In genomic region chr5:125190232-125191051, GRCh38 we compare ENCODE assay signal across 1 cellular context.
TF ChIP-seq lines count a peak whose summit lies in the region.

No MANE protein-coding gene starts in this region.

TF ChIP-seq in HEK293, 187 proteins besides CTCF, POLR2A, EP300 and RAD21 (continued from another document and continues in another):
- TF ChIP-seq IKZF3 (tag by site-specific recombination; IDR thresholded peaks at IDR 0.05): peak; percentile 47; the same call in 1 of the 2 replicates
- TF ChIP-seq ZBTB11 (tag by site-specific recombination; conservative IDR thresholded peaks at IDR 0.05; ENCODE audit: low read depth): no peak
- no peak for TF ChIP-seq ZSCAN18 (tag by site-specific recombination; IDR thresholded peaks at IDR 0.05)
- TF ChIP-seq YY2 (tag by site-specific recombination; IDR thresholded peaks at IDR 0.05): no peak
- no peak for TF ChIP-seq ZNF580 (tag by site-specific recombination; IDR thresholded peaks at IDR 0.05)
- TF ChIP-seq ZNF26 (tag by site-specific recombination; IDR thresholded peaks at IDR 0.05): no peak
- TF ChIP-seq KLF10 (tag by site-specific recombination; IDR thresholded peaks at IDR 0.05): no peak
- TF ChIP-seq ZNF433 (tag by site-specific recombination; IDR thresholded peaks at IDR 0.05; ENCODE audit: low read depth): no peak
- no peak for TF ChIP-seq GFI1B (tag by site-specific recombination; IDR thresholded peaks at IDR 0.05)
- TF ChIP-seq ZNF837 (tag by site-specific recombination; IDR thresholded peaks at IDR 0.05): no peak
- TF ChIP-seq ZNF645 (tag by site-specific recombination; IDR thresholded peaks at IDR 0.05): no peak
- no peak for TF ChIP-seq ZNF132 (tag by site-specific recombination; IDR thresholded peaks at IDR 0.05; ENCODE audit: borderline replicate concordance)
- no peak for TF ChIP-seq GLI4 (tag by site-specific recombination; IDR thresholded peaks at IDR 0.05)
- no peak for TF ChIP-seq PBX3 (CRISPR knock-in tag; IDR thresholded peaks at IDR 0.05)
- peak; percentile 76 for TF ChIP-seq SP7 (tag by site-specific recombination; IDR thresholded peaks at IDR 0.05)
- peak; percentile 57 for TF ChIP-seq ZXDB (tag by site-specific recombination; IDR thresholded peaks at IDR 0.05)
- no peak for TF ChIP-seq ZNF707 (tag by site-specific recombination; IDR thresholded peaks at IDR 0.05)
- TF ChIP-seq ZNF391 (tag by site-specific recombination; IDR thresholded peaks at IDR 0.05; ENCODE audit: borderline replicate concordance, low read depth): peak; percentile 33; the same call in 1 of the 2 replicates
- peak; percentile 99 for TF ChIP-seq FEZF1 (tag by site-specific recombination; IDR thresholded peaks at IDR 0.05)
- TF ChIP-seq ELK4 (IDR thresholded peaks at IDR 0.05; ENCODE audit: borderline replicate concordance, low read depth, low read length): no peak
- no peak for TF ChIP-seq ZNF37A (tag by site-specific recombination; IDR thresholded peaks at IDR 0.05)
- TF ChIP-seq SALL2 (tag by site-specific recombination; IDR thresholded peaks at IDR 0.05; ENCODE audit: borderline replicate concordance): no peak
- peak; percentile 39; the same call in 1 of the 2 replicates for TF ChIP-seq ZNF335 (tag by site-specific recombination; conservative IDR thresholded peaks at IDR 0.05)
- no peak for TF ChIP-seq ZNF23 (tag by site-specific recombination; IDR thresholded peaks at IDR 0.05; ENCODE audit: borderline replicate concordance)
- TF ChIP-seq ZFHX2 (tag by site-specific recombination; conservative IDR thresholded peaks at IDR 0.05): no peak
- no peak for TF ChIP-seq ZNF626 (tag by site-specific recombination; IDR thresholded peaks at IDR 0.05)
- no peak for TF ChIP-seq ZNF146 (tag by site-specific recombination; IDR thresholded peaks at IDR 0.05)
- TF ChIP-seq ZNF19 (tag by site-specific recombination; IDR thresholded peaks at IDR 0.05; ENCODE audit: low read depth): no peak
- no peak for TF ChIP-seq ZNF292 (tag by site-specific recombination; IDR thresholded peaks at IDR 0.05; ENCODE audit: borderline replicate concordance, low read depth)
- TF ChIP-seq RBAK (tag by site-specific recombination; IDR thresholded peaks at IDR 0.05): no peak
- no peak for TF ChIP-seq ZNF221 (tag by site-specific recombination; IDR thresholded peaks at IDR 0.05; ENCODE audit: borderline replicate concordance)
- TF ChIP-seq KLF8 (tag by site-specific recombination; IDR thresholded peaks at IDR 0.05): no peak
- TF ChIP-seq ZNF560 (tag by site-specific recombination; IDR thresholded peaks at IDR 0.05; ENCODE audit: borderline replicate concordance): no peak
- peak; percentile 45 for TF ChIP-seq WT1 (tag by site-specific recombination; IDR thresholded peaks at IDR 0.05)
- TF ChIP-seq ZEB2 (tag by site-specific recombination; IDR thresholded peaks at IDR 0.05): 0 out of 2 replicates have a peak, but pooled peaks have one; percentile 53
- no peak for TF ChIP-seq HOXD13 (CRISPR knock-in tag; IDR thresholded peaks at IDR 0.05; ENCODE audit: borderline replicate concordance)
- TF ChIP-seq ZNF76 (tag by site-specific recombination; IDR thresholded peaks at IDR 0.05; ENCODE audit: borderline replicate concordance, low read depth): no peak
- no peak for TF ChIP-seq ZNF624 (tag by site-specific recombination; IDR thresholded peaks at IDR 0.05)
- peak; percentile 78 for TF ChIP-seq ZNF843 (tag by site-specific recombination; IDR thresholded peaks at IDR 0.05)
- TF ChIP-seq ZNF747 (tag by site-specific recombination; IDR thresholded peaks at IDR 0.05): no peak
- TF ChIP-seq SCRT1 (tag by site-specific recombination; IDR thresholded peaks at IDR 0.05; ENCODE audit: borderline replicate concordance): 0 out of 2 replicates have a peak, but pooled peaks have one; percentile 8
- no peak for TF ChIP-seq KLF1 (tag by site-specific recombination; IDR thresholded peaks at IDR 0.05)
- no peak for TF ChIP-seq ZSCAN23 (tag by site-specific recombination; IDR thresholded peaks at IDR 0.05)
- TF ChIP-seq ZNF610 (tag by site-specific recombination; IDR thresholded peaks at IDR 0.05; ENCODE audit: borderline replicate concordance): peak; percentile 44; the same call in 1 of the 2 replicates
- TF ChIP-seq ZNF558 (tag by site-specific recombination; IDR thresholded peaks at IDR 0.05): no peak
- no peak for TF ChIP-seq ZNF664 (tag by site-specific recombination; IDR thresholded peaks at IDR 0.05)
- no peak for TF ChIP-seq ZNF157 (tag by site-specific recombination; IDR thresholded peaks at IDR 0.05)
- TF ChIP-seq ZNF600 (tag by site-specific recombination; IDR thresholded peaks at IDR 0.05): peak; percentile 88
- 0 out of 2 replicates have a peak, but pooled peaks have one; percentile 11 for TF ChIP-seq ZBTB48 (tag by site-specific recombination; IDR thresholded peaks at IDR 0.05)
- TF ChIP-seq ZFP3 (tag by site-specific recombination; IDR thresholded peaks at IDR 0.05; ENCODE audit: low read depth): no peak
- no peak for TF ChIP-seq ZNF121 (tag by site-specific recombination; IDR thresholded peaks at IDR 0.05)
- TF ChIP-seq ZNF518A (tag by site-specific recombination; conservative IDR thresholded peaks at IDR 0.05; ENCODE audit: low read depth): 0 out of 2 replicates have a peak, but pooled peaks have one; percentile 7
- no peak for TF ChIP-seq ZNF510 (tag by site-specific recombination; IDR thresholded peaks at IDR 0.05; ENCODE audit: insufficient replicate concordance)
- TF ChIP-seq ZNF561 (tag by site-specific recombination; IDR thresholded peaks at IDR 0.05; ENCODE audit: borderline replicate concordance): 0 out of 2 replicates have a peak, but pooled peaks have one; percentile 14
- no peak for TF ChIP-seq ZNF239 (tag by site-specific recombination; IDR thresholded peaks at IDR 0.05)
- no peak for TF ChIP-seq ZNF654 (tag by site-specific recombination; IDR thresholded peaks at IDR 0.05; ENCODE audit: low read depth)
- TF ChIP-seq ZFP69B (tag by site-specific recombination; IDR thresholded peaks at IDR 0.05): no peak
- no peak for TF ChIP-seq ZNF341 (tag by site-specific recombination; IDR thresholded peaks at IDR 0.05; ENCODE audit: low read depth)
- TF ChIP-seq ZNF514 (tag by site-specific recombination; IDR thresholded peaks at IDR 0.05): no peak
- no peak for TF ChIP-seq ZNF677 (tag by site-specific recombination; IDR thresholded peaks at IDR 0.05)
- no peak for TF ChIP-seq KLF7 (tag by site-specific recombination; IDR thresholded peaks at IDR 0.05; ENCODE audit: borderline replicate concordance)
